38 cellular contexts compared by ENCODE assay signal in genomic region chr15:26831951-26832350, GRCh38. TPM values are rescaled to one million over a fixed set of nuclear protein-coding genes. Genes with fewer than 3 reads are reported as not detected.
"Had no signal": no experiment of that assay in that cellular context is flagged by ENCODE, and none has a peak within 500 bp of the region (broad histone marks: within the 10 kb centered on the region; RNA-seq: fewer than 3 reads in every experiment).

No MANE protein-coding gene starts in this region.

- H3K9ac ChIP-seq: neural progenitor cell, parathyroid adenoma had no signal

- DNase-seq: dorsolateral prefrontal cortex; effector CD4-positive, alpha-beta T cell; erythroblast; esophagus squamous epithelium; foreskin melanocyte; glutamatergic neuron; heart right ventricle; hippocampal formation; immature natural killer cell; islet precursor cell; kidney glomerular epithelial cell; left colon; left ventricle myocardium superior; mucosa of descending colon; naive thymus-derived CD4-positive, alpha-beta T cell; stimulated activated CD4-positive, alpha-beta T cell treated with anti-CD3 and anti-CD28 coated beads, Interleukin-12 subunit alpha, Interleukin-12 subunit beta, amount 100 ng/mL, for 4 hours; stimulated activated CD4-positive, alpha-beta T cell treated with anti-CD3 and anti-CD28 coated beads, Interleukin-1b, Interleukin-23, amount 100 ng/mL, for 48 hours; stimulated activated CD4-positive, alpha-beta T cell treated with anti-CD3 and anti-CD28 coated beads, Interleukin-4, amount 100 ng/mL, for 1 hour; stimulated activated naive CD4-positive, alpha-beta T cell treated with Interleukin-2 at 50 U/mL for 16 hours; stomach; thyroid gland; trophoblast cell had no signal

- H3K79me2 ChIP-seq: parathyroid adenoma had no signal

- H3K36me3 Mint-ChIP-seq: immature natural killer cell; memory B cell; mesothelial cell of epicardium; naive thymus-derived CD4-positive, alpha-beta T cell; neural progenitor cell; stimulated activated effector memory CD8-positive, alpha-beta T cell treated with anti-CD3 and anti-CD28 coated beads, Interleukin-12 subunit alpha, Interleukin-12 subunit beta, amount 100 ng/mL, for 72 hours had no signal

- H2AFZ ChIP-seq: neural progenitor cell, parathyroid adenoma had no signal

- H3K4me3 ChIP-seq: dorsolateral prefrontal cortex, esophagus squamous epithelium, heart right ventricle, lung, mucosa of descending colon, neural progenitor cell, prostate gland, smooth muscle cell, thyroid gland, vagina had no signal

- H3K27ac Mint-ChIP-seq: immature natural killer cell; memory B cell; mesothelial cell of epicardium; naive thymus-derived CD4-positive, alpha-beta T cell; nephron; neural progenitor cell; stimulated activated effector memory CD8-positive, alpha-beta T cell treated with anti-CD3 and anti-CD28 coated beads, Interleukin-12 subunit alpha, Interleukin-12 subunit beta, amount 100 ng/mL, for 72 hours had no signal

- H3K4me1 Mint-ChIP-seq: immature natural killer cell; memory B cell; mesothelial cell of epicardium; naive thymus-derived CD4-positive, alpha-beta T cell; nephron; neural progenitor cell; stimulated activated effector memory CD8-positive, alpha-beta T cell treated with anti-CD3 and anti-CD28 coated beads, Interleukin-12 subunit alpha, Interleukin-12 subunit beta, amount 100 ng/mL, for 72 hours had no signal

- H3K9me3 ChIP-seq: prostate gland, thyroid gland, vagina had no signal

- H3K4me3 Mint-ChIP-seq: immature natural killer cell; memory B cell; mesothelial cell of epicardium; naive thymus-derived CD4-positive, alpha-beta T cell; nephron; neural progenitor cell; stimulated activated effector memory CD8-positive, alpha-beta T cell treated with anti-CD3 and anti-CD28 coated beads, Interleukin-12 subunit alpha, Interleukin-12 subunit beta, amount 100 ng/mL, for 72 hours had no signal

- H3K4me2 ChIP-seq: neural progenitor cell, smooth muscle cell had no signal

- H3K36me3 ChIP-seq: esophagus squamous epithelium, heart right ventricle, neural progenitor cell, prostate gland, right atrium auricular region, stomach, thyroid gland, vagina had no signal

- H3K27ac ChIP-seq: dorsolateral prefrontal cortex, esophagus squamous epithelium, heart right ventricle, neural progenitor cell, parathyroid adenoma, prostate gland, right atrium auricular region, stomach, thyroid gland, vagina had no signal

- FAIRE-seq: colon had no signal

- H3K4me1 ChIP-seq: esophagus squamous epithelium, heart right ventricle, neural progenitor cell, parathyroid adenoma, prostate gland, right atrium auricular region, stomach, thyroid gland, vagina had no signal

- H3K27me3 ChIP-seq: dorsolateral prefrontal cortex, esophagus squamous epithelium, heart right ventricle, neural progenitor cell, right atrium auricular region, stomach, thyroid gland, vagina had no signal

- ATAC-seq: heart right ventricle; left colon; left ventricle myocardium superior; mucosa of descending colon; naive thymus-derived CD4-positive, alpha-beta T cell; sciatic nerve; stimulated activated effector memory CD8-positive, alpha-beta T cell treated with anti-CD3 and anti-CD28 coated beads, Interleukin-12 subunit alpha, Interleukin-12 subunit beta, amount 100 ng/mL, for 72 hours had no signal

- H3K27me3 Mint-ChIP-seq: memory B cell; naive thymus-derived CD4-positive, alpha-beta T cell had no signal

RNA-seq across cellular contexts. Expression of gene GABRA5, which starts 34.9 kb away (rescaled TPM):
- total RNA-seq: left colon; left ventricle myocardium superior; lung; mucosa of descending colon; naive thymus-derived CD4-positive, alpha-beta T cell; osteoblast; sciatic nerve; subcutaneous adipose tissue; ureter; vagina had no signal
- polyA plus RNA-seq: heart right ventricle; immature natural killer cell; lung; naive thymus-derived CD4-positive, alpha-beta T cell; smooth muscle cell had no signal

RNA-seq across cellular contexts. Expression of gene GABRB3, which starts 59.1 kb away (rescaled TPM):
- total RNA-seq: vagina had no signal
- polyA plus RNA-seq: immature natural killer cell; naive thymus-derived CD4-positive, alpha-beta T cell had no signal
